11 cellular contexts compared by ENCODE assay signal in the genomic region with DNA sequence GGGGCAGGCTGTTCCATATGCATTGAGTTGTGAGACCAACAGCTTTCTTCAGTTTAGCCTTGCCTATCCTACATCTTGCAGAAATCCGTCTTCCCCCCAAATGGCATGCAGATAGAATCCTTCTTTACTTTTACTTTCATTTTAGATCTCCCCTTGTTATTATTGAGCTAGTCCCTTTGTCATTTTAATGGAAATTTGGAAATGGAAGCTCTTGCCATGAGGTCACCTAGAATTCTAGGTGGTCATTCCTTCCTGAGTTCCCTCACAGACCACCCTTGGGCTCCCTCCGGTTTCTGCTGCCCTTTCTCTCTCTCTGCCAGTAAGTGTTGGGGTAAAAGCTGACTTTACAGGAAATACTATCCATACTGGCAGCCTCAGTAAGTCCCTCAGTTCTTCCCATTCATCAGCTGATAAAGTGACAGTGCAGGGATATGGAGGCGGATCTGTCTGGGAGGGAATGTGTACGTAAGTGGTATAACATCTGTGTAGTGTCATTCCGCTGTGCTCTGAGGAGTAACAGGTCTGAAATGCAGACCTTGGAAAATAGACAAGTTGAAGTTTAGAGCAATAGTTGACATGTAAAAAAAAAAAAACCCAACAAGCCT. TPM values are rescaled to one million over a fixed set of nuclear protein-coding genes. Genes with fewer than 3 reads are reported as not detected.
A peak's percentile ranks its signal among the peaks of the same experiment; 100 is the strongest.
DNase-seq lines count a peak whose midpoint lies in the region; ATAC-seq and TF ChIP-seq lines count a peak whose summit lies in the region.
"Had no signal": no experiment of that assay in that cellular context is flagged by ENCODE, and none has a peak within 500 bp of the region (broad histone marks: within the 10 kb centered on the region; RNA-seq: fewer than 3 reads in every experiment).

No MANE protein-coding gene starts in this region.

- peaks cover 91% of the 10 kb centered on the region for H3K4me1 Mint-ChIP-seq in activated CD4-positive, alpha-beta T cell treated with anti-CD3 and anti-CD28 coated beads, Interleukin-2, amount 10 ng/mL, durations not matched to agents 7 days and 5 days
- peaks cover 97 to 100% (median 98%) of the 10 kb centered on the region in 3 donors for H3K4me1 Mint-ChIP-seq in T-cell
- peaks cover 65 to 91% of the 10 kb centered on the region in 2 donors for H3K4me1 Mint-ChIP-seq in stimulated activated naive B cell treated with anti-CD40 and anti-IgM and Interleukin-4, amounts not matched to agents 10 μg/mL and 1 μg/mL and 100 μg/mL, for 72 hours

- no peaks in the 10 kb centered on the region for H3K9me3 Mint-ChIP-seq in activated CD4-positive, alpha-beta T cell treated with anti-CD3 and anti-CD28 coated beads, Interleukin-2, amount 10 ng/mL, durations not matched to agents 7 days and 5 days
- no peaks in the 10 kb centered on the region for H3K9me3 Mint-ChIP-seq in T-cell
- peaks cover 0 to 1% of the 10 kb centered on the region in 2 donors for H3K9me3 Mint-ChIP-seq in stimulated activated naive B cell treated with anti-CD40 and anti-IgM and Interleukin-4, amounts not matched to agents 10 μg/mL and 1 μg/mL and 100 μg/mL, for 72 hours

- ATAC-seq in T-cell (replicated peaks in 1 of 4) = no peak
- no peak for ATAC-seq in stimulated activated naive B cell treated with anti-CD40 and anti-IgM and Interleukin-4, amounts not matched to agents 10 μg/mL and 1 μg/mL and 100 μg/mL, for 72 hours (replicated peaks)
- ATAC-seq in HG03565 (IDR thresholded peaks at IDR 0.05; ENCODE audit: unreplicated experiment) = no peak
- ATAC-seq in HG03045 (IDR thresholded peaks at IDR 0.05; ENCODE audit: unreplicated experiment) = no peak

- H3K4me2 ChIP-seq in fibroblast of lung (ENCODE audit: extremely low read depth, insufficient read depth, low read length) = peak overlapping the region; percentile 68

- peak overlapping the region; percentile 99 for H3K27ac Mint-ChIP-seq in activated CD4-positive, alpha-beta T cell treated with anti-CD3 and anti-CD28 coated beads, Interleukin-2, amount 10 ng/mL, durations not matched to agents 7 days and 5 days
- H3K27ac Mint-ChIP-seq in T-cell = peak overlapping the region; percentile 99
- peak overlapping the region; percentile 85 for H3K27ac Mint-ChIP-seq in stimulated activated naive B cell treated with anti-CD40 and anti-IgM and Interleukin-4, amounts not matched to agents 10 μg/mL and 1 μg/mL and 100 μg/mL, for 72 hours

- H3K27me3 ChIP-seq in fibroblast of lung (ENCODE audit: control insufficient read depth, insufficient read depth, low read length) = no peaks in the 10 kb centered on the region
- H3K27me3 ChIP-seq: tibial nerve had no signal

- no peaks in the 10 kb centered on the region for H4K20me1 ChIP-seq in fibroblast of lung (ENCODE audit: control insufficient read depth, extremely low read depth, insufficient read depth, low read length)

- no peak overlapping the region for H3K27ac ChIP-seq in fibroblast of lung (ENCODE audit: insufficient read depth, low read length)

- H3K9me3 ChIP-seq in fibroblast of lung (ENCODE audit: control insufficient read depth, insufficient read depth, low read depth, low read length) = no peaks in the 10 kb centered on the region
- H3K9me3 ChIP-seq: tibial nerve had no signal

- TF ChIP-seq CTCF in fibroblast of lung (conservative IDR thresholded peaks at IDR 0.05 in 1 of 2, IDR thresholded peaks at IDR 0.05 in 1 of 2; ENCODE audit: low read depth in 1 of 2, low read length in 2 of 2) (no peak), GM10266 (IDR thresholded peaks at IDR 0.05; ENCODE audit: control insufficient read depth, insufficient read depth, low read depth, missing control alignments) (no peak)

- H3K4me1 ChIP-seq in fibroblast of lung (ENCODE audit: control insufficient read depth, extremely low read depth, insufficient read depth, low read length) = peaks cover 11% of the 10 kb centered on the region

- H3K4me3 ChIP-seq in fibroblast of lung (replicated peaks in 1 of 4; ENCODE audit: control extremely low read depth in 1 of 4, insufficient read depth in 1 of 4, low read depth in 3 of 4, low read length in 4 of 4) = peak overlapping the region in 1 of 4 experiments; percentile 6

- H3K79me2 ChIP-seq in fibroblast of lung (ENCODE audit: control insufficient read depth, insufficient read depth, low read length) = no peaks in the 10 kb centered on the region

- H2AFZ ChIP-seq in fibroblast of lung (ENCODE audit: low read length) = peak overlapping the region; percentile 52

- H3K36me3 ChIP-seq in fibroblast of lung (ENCODE audit: control insufficient read depth, insufficient read depth, low read length) = no peaks in the 10 kb centered on the region
- H3K36me3 ChIP-seq: tibial nerve had no signal

- peak overlapping the region; percentile 77 for H3K4me3 Mint-ChIP-seq in activated CD4-positive, alpha-beta T cell treated with anti-CD3 and anti-CD28 coated beads, Interleukin-2, amount 10 ng/mL, durations not matched to agents 7 days and 5 days
- H3K4me3 Mint-ChIP-seq in T-cell = peak overlapping the region; percentile 78 to 84 (median 78)
- peak overlapping the region; percentile 64 to 66 for H3K4me3 Mint-ChIP-seq in stimulated activated naive B cell treated with anti-CD40 and anti-IgM and Interleukin-4, amounts not matched to agents 10 μg/mL and 1 μg/mL and 100 μg/mL, for 72 hours

- H3K36me3 Mint-ChIP-seq in activated CD4-positive, alpha-beta T cell treated with anti-CD3 and anti-CD28 coated beads, Interleukin-2, amount 10 ng/mL, durations not matched to agents 7 days and 5 days (ENCODE audit: low read depth) = peaks cover 36% of the 10 kb centered on the region
- H3K36me3 Mint-ChIP-seq in T-cell = peaks cover 7% of the 10 kb centered on the region
- peaks cover 33 to 49% of the 10 kb centered on the region in 2 donors for H3K36me3 Mint-ChIP-seq in stimulated activated naive B cell treated with anti-CD40 and anti-IgM and Interleukin-4, amounts not matched to agents 10 μg/mL and 1 μg/mL and 100 μg/mL, for 72 hours

- POLR2A ChIA-PET in activated CD4-positive, alpha-beta T cell treated with anti-CD3 and anti-CD28 coated beads, Interleukin-2, amount 10 ng/mL, durations not matched to agents 7 days and 5 days (lab: Charles Lee) = interaction anchor here (1.0 kb wide), 1 partner anchor 15 kb away, joined by 4 read pairs; no protein-coding TSS in a partner anchor
- POLR2A ChIA-PET in T-cell (lab: Charles Lee) = interaction anchor here (0.6 to 1.8 kb wide), 9 partner anchors 9 to 50 kb away, joined by 3 to 5 read pairs (median 3); no protein-coding TSS in a partner anchor

- H3K9ac ChIP-seq in fibroblast of lung (ENCODE audit: insufficient read depth, low read length) = no peak overlapping the region

- H3K27me3 Mint-ChIP-seq in activated CD4-positive, alpha-beta T cell treated with anti-CD3 and anti-CD28 coated beads, Interleukin-2, amount 10 ng/mL, durations not matched to agents 7 days and 5 days = no peaks in the 10 kb centered on the region
- H3K27me3 Mint-ChIP-seq in T-cell = no peaks in the 10 kb centered on the region
- no peaks in the 10 kb centered on the region for H3K27me3 Mint-ChIP-seq in stimulated activated naive B cell treated with anti-CD40 and anti-IgM and Interleukin-4, amounts not matched to agents 10 μg/mL and 1 μg/mL and 100 μg/mL, for 72 hours

- no peak for DNase-seq in activated CD4-positive, alpha-beta T cell treated with anti-CD3 and anti-CD28 coated beads, Interleukin-2, amount 10 ng/mL, durations not matched to agents 7 days and 5 days
- DNase-seq in activated CD4-positive, alpha-beta T cell treated with anti-CD3 and anti-CD28 coated beads for 48 hours = no peak
- DNase-seq in T-cell = no peak
- DNase-seq in fibroblast of lung (ENCODE audit: low read depth in 2 of 2) = peak; percentile 60 to 95
- DNase-seq in stimulated activated naive B cell treated with anti-CD40 and anti-IgM and Interleukin-4, amounts not matched to agents 10 μg/mL and 1 μg/mL and 100 μg/mL, for 72 hours = no peak
- DNase-seq in GM10266 (ENCODE audit: extremely low spot score) = no peak
- DNase-seq: activated CD8-positive, alpha-beta memory T cell treated with anti-CD3 and anti-CD28 coated beads, Interleukin-2, amount 50 U/mL, for 48 hours; NCI-H1417 treated with DMSO at 0.1 percent for 48 hours had no signal

- CTCF ChIA-PET in activated CD4-positive, alpha-beta T cell treated with anti-CD3 and anti-CD28 coated beads, Interleukin-2, amount 10 ng/mL, durations not matched to agents 7 days and 5 days (lab: Charles Lee) = interaction anchor here (0.8 to 1.6 kb wide), 8 partner anchors 9 to 179 kb away, joined by 3 to 7 read pairs (median 4); no protein-coding TSS in a partner anchor
- CTCF ChIA-PET in T-cell (lab: Charles Lee) = interaction anchor here (0.6 to 2.0 kb wide), 15 partner anchors 8 to 297 kb away, joined by 3 to 29 read pairs (median 4); a partner anchor contains a TSS

RNA-seq across cellular contexts. Expression of a gene that starts 30.3 kb away (rescaled TPM):
- total RNA-seq in activated CD4-positive, alpha-beta T cell treated with anti-CD3 and anti-CD28 coated beads, Interleukin-2, amount 10 ng/mL, durations not matched to agents 7 days and 5 days = 10 to 100 TPM; 94.9 to 97.8 TPM
- total RNA-seq in T-cell = 100 to 1,000 TPM; 103 to 134 (median 123) TPM
- total RNA-seq in fibroblast of lung = 3.1 and 5.8 TPM in 2 replicates
- polyA plus RNA-seq in fibroblast of lung = 2.7 and 4.1 TPM in 2 replicates
- 1.3 and 2.7 TPM in 2 replicates for polyA plus RNA-seq in fibroblast of lung (2012)
- polyA minus RNA-seq in fibroblast of lung (ENCODE audit: low replicate concordance) = 4.2 and 5.7 TPM in 2 replicates

Comparison
In these comparisons a context has a peak if more than half of its experiments do, and no peak if none do; other contexts are left out.
1. DNase-seq: peak in fibroblast of lung (2 of 2); none in activated CD4-positive, alpha-beta T cell treated with anti-CD3 and anti-CD28 coated beads, Interleukin-2, amount 10 ng/mL, durations not matched to agents 7 days and 5 days (single experiment), activated CD4-positive, alpha-beta T cell treated with anti-CD3 and anti-CD28 coated beads for 48 hours (single experiment), T-cell (0 of 34), stimulated activated naive B cell treated with anti-CD40 and anti-IgM and Interleukin-4, amounts not matched to agents 10 μg/mL and 1 μg/mL and 100 μg/mL, for 72 hours (single experiment) and GM10266 (single experiment).
2. RNA of a gene that starts 30.3 kb away (total RNA-seq): 103 to 134 TPM in T-cell and 94.9 to 97.8 TPM in activated CD4-positive, alpha-beta T cell treated with anti-CD3 and anti-CD28 coated beads, Interleukin-2, amount 10 ng/mL, durations not matched to agents 7 days and 5 days; 3.1 to 5.8 TPM in fibroblast of lung; every median in the first group is over 10 times any median in the second.
3. Peak in every context shown above with its lines, with median percentiles within 50 percentile points of each other: H3K27ac Mint-ChIP-seq and H3K4me3 Mint-ChIP-seq.